ENCODE assay signal across 12 cellular contexts in the genomic region with DNA sequence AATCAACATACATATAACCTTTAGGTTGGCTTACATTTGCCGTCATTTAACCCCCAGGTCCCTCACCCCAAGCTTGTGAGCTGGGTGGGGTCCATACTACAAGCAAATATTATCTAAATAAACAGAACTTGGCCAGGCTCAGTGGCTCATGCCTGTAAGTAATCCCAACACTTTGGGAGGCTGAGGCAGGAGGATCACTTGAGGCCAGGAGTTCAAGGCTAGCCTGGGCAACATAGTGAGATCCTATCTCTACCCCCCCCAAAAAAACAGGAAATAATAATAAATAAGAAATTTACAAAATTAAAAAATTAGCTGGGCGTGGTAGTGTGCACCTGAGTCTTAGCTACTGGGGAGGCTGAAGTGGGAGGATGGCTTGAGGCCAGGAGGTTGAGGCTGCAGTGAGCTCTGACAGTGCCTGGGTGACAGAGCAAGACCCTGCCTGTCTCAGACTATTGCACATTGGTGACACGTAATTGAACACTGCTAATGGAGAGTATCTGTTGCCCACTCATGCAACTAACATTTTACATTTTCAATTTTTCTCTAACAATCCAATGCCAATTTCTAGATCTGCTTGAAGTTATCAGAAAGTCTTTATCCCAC. TPM values are rescaled to one million over a fixed set of nuclear protein-coding genes. Genes with fewer than 3 reads are reported as not detected.
DNase-seq lines count a peak whose midpoint lies in the region; ATAC-seq, FAIRE-seq and TF ChIP-seq lines count a peak whose summit lies in the region.
"Had no signal": no experiment of that assay in that cellular context is flagged by ENCODE, and none has a peak within 500 bp of the region (broad histone marks: within the 10 kb centered on the region; RNA-seq: fewer than 3 reads in every experiment).

No MANE protein-coding gene starts in this region.

- H3K9me3 ChIP-seq in naive thymus-derived CD4-positive, alpha-beta T cell (ENCODE audit: control insufficient read depth in 2 of 3, low read length in 3 of 3) = no peaks in the 10 kb centered on the region

- in situ Hi-C loops in KBM-7 (cut with MboI; ENCODE audit: low pct_unique_long_range_greater_than_20kb, low sequenced_read_pairs) = no loop called here

- peak; percentile 38 for FAIRE-seq in GM12892 (lab: Jason Lieb, UNC)
- FAIRE-seq: bronchial epithelial cell had no signal

- TF ChIP-seq CTCF in 22Rv1 (IDR thresholded peaks at IDR 0.05) = no peak

- 0 out of 2 replicates have a peak overlapping the region, but pooled peaks have one; percentile 8 for H3K27ac ChIP-seq in 22Rv1
- H3K27ac ChIP-seq in naive thymus-derived CD4-positive, alpha-beta T cell (ENCODE audit: low read depth, low read length) = peak overlapping the region; percentile 14
- H3K27ac ChIP-seq: BLaER1 treated with 17β-estradiol and CSF1 and Interleukin-3, amounts not matched to agents 10 nM and 100 nM had no signal

- no peak overlapping the region for H3K4me3 Mint-ChIP-seq in activated T-helper 2 cell treated with anti-CD3 and anti-CD28 coated beads, Interferon-gamma antibody, Interleukin-2, Interleukin-4, amounts not matched to agents 10 μg/mL and 5 μg/mL and 100 μg/mL, durations not matched to agents 14 hours and 24 hours and 36 hours (ENCODE audit: low read depth)
- peak overlapping the region in 8 of 10 donors; percentile 33 to 78 (median 48) for H3K4me3 Mint-ChIP-seq in naive thymus-derived CD4-positive, alpha-beta T cell

- POLR2A ChIA-PET in naive thymus-derived CD4-positive, alpha-beta T cell (lab: Charles Lee) = interaction anchor here (0.6 kb wide), 1 partner anchor 22 kb away, joined by 5 read pairs; no protein-coding TSS in a partner anchor

- peaks cover 83% of the 10 kb centered on the region for H3K4me1 Mint-ChIP-seq in activated T-helper 2 cell treated with anti-CD3 and anti-CD28 coated beads, Interferon-gamma antibody, Interleukin-2, Interleukin-4, amounts not matched to agents 10 μg/mL and 5 μg/mL and 100 μg/mL, durations not matched to agents 14 hours and 24 hours and 36 hours (ENCODE audit: low read depth)
- H3K4me1 Mint-ChIP-seq in naive thymus-derived CD4-positive, alpha-beta T cell = peaks cover 58 to 98% (median 91%) of the 10 kb centered on the region in 7 donors

- peak overlapping the region; percentile 94 for H3K27ac Mint-ChIP-seq in activated T-helper 2 cell treated with anti-CD3 and anti-CD28 coated beads, Interferon-gamma antibody, Interleukin-2, Interleukin-4, amounts not matched to agents 10 μg/mL and 5 μg/mL and 100 μg/mL, durations not matched to agents 14 hours and 24 hours and 36 hours
- peak overlapping the region; percentile 40 to 91 (median 79) for H3K27ac Mint-ChIP-seq in naive thymus-derived CD4-positive, alpha-beta T cell

- intact Hi-C loops in activated T-helper 2 cell treated with anti-CD3 and anti-CD28 coated beads, Interferon-gamma antibody, Interleukin-2, Interleukin-4, amounts not matched to agents 10 μg/mL and 5 μg/mL and 100 μg/mL, durations not matched to agents 14 hours and 24 hours and 36 hours (cut with micrococcal nuclease) = no loop called here
- intact Hi-C loops in naive thymus-derived CD4-positive, alpha-beta T cell (cut with micrococcal nuclease) = no loop called here

- no peaks in the 10 kb centered on the region for H3K27me3 Mint-ChIP-seq in activated T-helper 2 cell treated with anti-CD3 and anti-CD28 coated beads, Interferon-gamma antibody, Interleukin-2, Interleukin-4, amounts not matched to agents 10 μg/mL and 5 μg/mL and 100 μg/mL, durations not matched to agents 14 hours and 24 hours and 36 hours (ENCODE audit: low read depth)
- no peaks in the 10 kb centered on the region for H3K27me3 Mint-ChIP-seq in naive thymus-derived CD4-positive, alpha-beta T cell

- H3K36me3 Mint-ChIP-seq in activated T-helper 2 cell treated with anti-CD3 and anti-CD28 coated beads, Interferon-gamma antibody, Interleukin-2, Interleukin-4, amounts not matched to agents 10 μg/mL and 5 μg/mL and 100 μg/mL, durations not matched to agents 14 hours and 24 hours and 36 hours (ENCODE audit: low read depth) = peaks cover 76% of the 10 kb centered on the region
- H3K36me3 Mint-ChIP-seq in naive thymus-derived CD4-positive, alpha-beta T cell = peaks cover 4 to 29% (median 20%) of the 10 kb centered on the region in 5 donors

- ATAC-seq in naive thymus-derived CD4-positive, alpha-beta T cell = no peak
- ATAC-seq in GM19455 (IDR thresholded peaks at IDR 0.05; ENCODE audit: unreplicated experiment) = no peak
- ATAC-seq: SK-N-SH treated with all-trans-retinoic acid at 6 μM for 48 hours had no signal

- peaks cover 0 to 9% (median 0%) of the 10 kb centered on the region in 3 experiments for H3K36me3 ChIP-seq in naive thymus-derived CD4-positive, alpha-beta T cell (ENCODE audit: control insufficient read depth in 2 of 3, insufficient read depth in 3 of 3, low read length in 3 of 3)

- H3K9me3 Mint-ChIP-seq in activated T-helper 2 cell treated with anti-CD3 and anti-CD28 coated beads, Interferon-gamma antibody, Interleukin-2, Interleukin-4, amounts not matched to agents 10 μg/mL and 5 μg/mL and 100 μg/mL, durations not matched to agents 14 hours and 24 hours and 36 hours = no peaks in the 10 kb centered on the region
- peaks cover 0 to 7% (median 0%) of the 10 kb centered on the region in 11 donors for H3K9me3 Mint-ChIP-seq in naive thymus-derived CD4-positive, alpha-beta T cell

- CTCF ChIA-PET in naive thymus-derived CD4-positive, alpha-beta T cell (lab: Charles Lee) = interaction anchor here (0.6 kb wide), 1 partner anchor 77 kb away, joined by 3 read pairs; no protein-coding TSS in a partner anchor

- peak; percentile 61 for TF ChIP-seq POLR2A in GM12892 (IDR thresholded peaks at IDR 0.05; ENCODE audit: low read depth, low read length)
- TF ChIP-seq POLR2A in erythroblast (IDR thresholded peaks at IDR 0.05; ENCODE audit: low read length) = no peak

- no peak overlapping the region for H3K4me3 ChIP-seq in naive thymus-derived CD4-positive, alpha-beta T cell (ENCODE audit: low read length)
- H3K4me3 ChIP-seq: BLaER1 treated with 17β-estradiol and CSF1 and Interleukin-3, amounts not matched to agents 10 nM and 100 nM had no signal

- H3K27me3 ChIP-seq in naive thymus-derived CD4-positive, alpha-beta T cell (ENCODE audit: control insufficient read depth in 2 of 2, insufficient read depth in 2 of 2, low read length in 2 of 2) = no peaks in the 10 kb centered on the region
- H3K27me3 ChIP-seq: BLaER1 treated with 17β-estradiol and CSF1 and Interleukin-3, amounts not matched to agents 10 nM and 100 nM had no signal

- DNase-seq in GM12892 (ENCODE audit: insufficient read length) (no peak), KBM-7 (no peak), erythroblast (lab: John Stamatoyannopoulos, UW) (no peak), iPS-NIHi11 (ENCODE audit: low spot score) (no peak)
- no peak for DNase-seq in activated T-helper 2 cell treated with anti-CD3 and anti-CD28 coated beads, Interferon-gamma antibody, Interleukin-2, Interleukin-4, amounts not matched to agents 10 μg/mL and 5 μg/mL and 100 μg/mL, durations not matched to agents 14 hours and 24 hours and 36 hours (ENCODE audit: low spot score)
- no peak for DNase-seq in naive thymus-derived CD4-positive, alpha-beta T cell
- DNase-seq: NCI-H510A had no signal

- peaks cover 51 to 88% of the 10 kb centered on the region in 2 donors for H3K4me1 ChIP-seq in naive thymus-derived CD4-positive, alpha-beta T cell (ENCODE audit: control insufficient read depth in 2 of 2, insufficient read depth in 2 of 2, low read length in 2 of 2)

RNA-seq across cellular contexts. Expression of a gene that starts 18.9 kb away (rescaled TPM):
- 346 TPM for polyA plus RNA-seq in GM12892 (2012; ENCODE audit: missing spikeins)
- total RNA-seq in activated T-helper 2 cell treated with anti-CD3 and anti-CD28 coated beads, Interferon-gamma antibody, Interleukin-2, Interleukin-4, amounts not matched to agents 10 μg/mL and 5 μg/mL and 100 μg/mL, durations not matched to agents 14 hours and 24 hours and 36 hours = 358 and 359 TPM in 2 replicates
- total RNA-seq in naive thymus-derived CD4-positive, alpha-beta T cell = 100 to 1,000 TPM; 160 to 207 (median 174) TPM
- polyA plus RNA-seq in naive thymus-derived CD4-positive, alpha-beta T cell = 100 to 1,000 TPM; 138 to 160 TPM

RNA-seq across cellular contexts. Expression of a gene that starts 29.6 kb away (rescaled TPM):
- polyA plus RNA-seq in GM12892 (2012; ENCODE audit: missing spikeins) = 9.3 TPM
- total RNA-seq in activated T-helper 2 cell treated with anti-CD3 and anti-CD28 coated beads, Interferon-gamma antibody, Interleukin-2, Interleukin-4, amounts not matched to agents 10 μg/mL and 5 μg/mL and 100 μg/mL, durations not matched to agents 14 hours and 24 hours and 36 hours = 22.3 and 23.7 TPM in 2 replicates
- total RNA-seq in naive thymus-derived CD4-positive, alpha-beta T cell = 10 to 100 TPM; 21.6 to 24.0 (median 22.8) TPM
- polyA plus RNA-seq in naive thymus-derived CD4-positive, alpha-beta T cell = 1 to 10 TPM; 2.8 to 3.0 TPM
